In the genomic region with DNA sequence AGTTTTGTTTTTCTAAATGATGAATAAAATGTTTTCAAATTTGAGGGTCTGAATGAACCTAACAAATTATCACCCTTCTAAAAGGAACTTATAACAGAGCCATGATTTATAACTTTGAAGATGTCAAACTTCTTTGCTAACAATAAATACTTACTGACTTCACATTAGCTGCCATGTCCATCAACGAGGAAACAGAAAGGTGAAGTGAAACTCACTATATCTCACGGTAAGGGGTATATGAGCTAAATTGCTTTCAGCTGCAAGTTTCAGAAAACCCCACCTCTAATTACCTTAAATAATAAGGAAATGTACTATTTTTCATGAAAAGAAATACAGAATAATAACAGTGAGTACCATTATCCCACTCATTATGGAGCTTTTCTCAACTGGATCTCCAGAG, we compare ENCODE assay signal across 13 cellular contexts.
A peak's percentile ranks its signal among the peaks of the same experiment; 100 is the strongest.
DNase-seq lines count a peak whose midpoint lies in the region; ATAC-seq and TF ChIP-seq lines count a peak whose summit lies in the region.
"Had no signal": no experiment of that assay in that cellular context is flagged by ENCODE, and none has a peak within 500 bp of the region (broad histone marks: within the 10 kb centered on the region; RNA-seq: fewer than 3 reads in every experiment).

No MANE protein-coding gene starts in this region.

- ATAC-seq in GM19025 (IDR thresholded peaks at IDR 0.05; ENCODE audit: low read depth, unreplicated experiment) (peak; percentile 66), GM21723 (IDR thresholded peaks at IDR 0.05; ENCODE audit: unreplicated experiment) (peak; percentile 95), HG03159 (IDR thresholded peaks at IDR 0.05; ENCODE audit: unreplicated experiment) (peak; percentile 98), naive B cell (ENCODE audit: low read depth in 2 of 2) (peak; percentile 60 to 82), HG03439 (IDR thresholded peaks at IDR 0.05; ENCODE audit: unreplicated experiment) (no peak)
- ATAC-seq: activated T-cell treated with anti-CD3 and anti-CD28 coated beads, Interleukin-2, amount 50 U/mL, for 4 hours; stimulated activated naive CD8-positive, alpha-beta T cell treated with anti-CD3 and anti-CD28 coated beads, Interleukin-15, Interleukin-2, amounts not matched to agents 100 U/mL and 50 U/mL, for 24 hours had no signal

- in situ Hi-C loops in mammary epithelial cell (cut with MboI; ENCODE audit: low sequenced_read_pairs in 2 of 2): no loop called here

- DNase-seq in naive B cell: peak; percentile 11
- no peak for DNase-seq in NCI-H524 treated with DMSO at 0.1 percent for 48 hours (lab: John Stamatoyannopoulos, UW)
- no peak for DNase-seq in mammary epithelial cell
- DNase-seq: activated T-cell treated with anti-CD3 and anti-CD28 coated beads, Interleukin-2, amount 50 U/mL, for 4 hours; COR-L47; NCI-H446; Right ventricle myocardium superior; stimulated activated naive CD8-positive, alpha-beta T cell treated with anti-CD3 and anti-CD28 coated beads, Interleukin-15, Interleukin-2, amounts not matched to agents 100 U/mL and 50 U/mL, for 24 hours had no signal

- intact Hi-C loops in mammary epithelial cell (cut with micrococcal nuclease): no loop called here

- WGBS in mammary epithelial cell (ENCODE audit: low coverage, missing lambda C conversion rate): 95% methylated on average over 2 of the region's 2 CpGs

- no peak overlapping the region for H3K9ac ChIP-seq in mammary epithelial cell (ENCODE audit: insufficient read depth, low read length)

- peaks cover 0 to 11% (median 9%) of the 10 kb centered on the region in 3 donors for H3K4me1 Mint-ChIP-seq in naive B cell

- CTCF ChIA-PET in mammary epithelial cell (lab: Charles Lee; ENCODE audit: low non-redundant PET): no interaction called here

- H3K4me3 ChIP-seq in mammary epithelial cell (replicated peaks in 1 of 3; ENCODE audit: insufficient read depth in 1 of 3, low read depth in 2 of 3, low read length in 3 of 3): no peak overlapping the region

- TF ChIP-seq CTCF in mammary epithelial cell (conservative IDR thresholded peaks at IDR 0.05 in 1 of 2, IDR thresholded peaks at IDR 0.05 in 1 of 2; ENCODE audit: extremely low read depth in 1 of 2, insufficient read depth in 1 of 2, low read depth in 1 of 2, low read length in 2 of 2): no peak

- peaks cover 0 to 10% (median 6%) of the 10 kb centered on the region in 3 donors for H3K27me3 Mint-ChIP-seq in naive B cell

- H2AFZ ChIP-seq in mammary epithelial cell (ENCODE audit: low read depth, low read length): no peak overlapping the region

- BruUV-seq in mammary epithelial cell (replicated peaks; lab: Mats Ljungman, UMichigan): no TSS peak

- no peaks in the 10 kb centered on the region for H3K4me1 ChIP-seq in mammary epithelial cell (ENCODE audit: insufficient read depth, low read length)

- H3K36me3 Mint-ChIP-seq in naive B cell: peaks cover 0 to 9% of the 10 kb centered on the region in 2 donors

- no peaks in the 10 kb centered on the region for H3K9me3 Mint-ChIP-seq in naive B cell
- H3K9me3 Mint-ChIP-seq: activated T-cell treated with anti-CD3 and anti-CD28 coated beads, Interleukin-2, amount 50 U/mL, for 4 hours had no signal

- no peak overlapping the region for H3K4me3 Mint-ChIP-seq in naive B cell
- H3K4me3 Mint-ChIP-seq: activated T-cell treated with anti-CD3 and anti-CD28 coated beads, Interleukin-2, amount 50 U/mL, for 4 hours had no signal

- no peaks in the 10 kb centered on the region for H3K79me2 ChIP-seq in mammary epithelial cell (ENCODE audit: insufficient read depth, low read length)

- no peaks in the 10 kb centered on the region for H3K27me3 ChIP-seq in mammary epithelial cell (ENCODE audit: insufficient read depth, low read length)
- H3K27me3 ChIP-seq: neutrophil had no signal

- no peaks in the 10 kb centered on the region for H4K20me1 ChIP-seq in mammary epithelial cell (ENCODE audit: insufficient read depth, low read length)

- dilution Hi-C loops in mammary epithelial cell (cut with HindIII; ENCODE audit: low sequenced_read_pairs): no loop called here

- no peak overlapping the region for H3K27ac Mint-ChIP-seq in naive B cell

- no peaks in the 10 kb centered on the region for H3K36me3 ChIP-seq in mammary epithelial cell (ENCODE audit: insufficient read depth, low read length)
- H3K36me3 ChIP-seq: neutrophil had no signal

- no peak overlapping the region for H3K27ac ChIP-seq in mammary epithelial cell (ENCODE audit: insufficient read depth, low read depth, low read length)
- H3K27ac ChIP-seq: neutrophil had no signal

- no peaks in the 10 kb centered on the region for H3K9me3 ChIP-seq in mammary epithelial cell (replicated peaks; ENCODE audit: insufficient read depth, low read length)
- H3K9me3 ChIP-seq: neutrophil had no signal

- no peak overlapping the region for H3K4me2 ChIP-seq in mammary epithelial cell (ENCODE audit: insufficient read depth, low read depth, low read length)
